Comparison of ENCODE assay signal across 27 cellular contexts in genomic region chr3:63479661-63480035, GRCh38.
"Had no signal": no experiment of that assay in that cellular context is flagged by ENCODE, and none has a peak within 500 bp of the region (broad histone marks: within the 10 kb centered on the region; RNA-seq: fewer than 3 reads in every experiment).

No MANE protein-coding gene starts in this region.

- H3K9me3 ChIP-seq: heart right ventricle, neutrophil, pancreas, psoas muscle, right atrium auricular region, thyroid gland had no signal

- H3K36me3 Mint-ChIP-seq: activated CD8-positive, alpha-beta memory T cell treated with anti-CD3 and anti-CD28 coated beads, Interleukin-2, amount 10 ng/mL, durations not matched to agents 7 days and 5 days; memory B cell; T-cell had no signal

- H3K27me3 Mint-ChIP-seq: activated CD4-positive, alpha-beta T cell treated with anti-CD3 and anti-CD28 coated beads, Interleukin-2, amount 10 ng/mL, durations not matched to agents 7 days and 5 days; activated CD8-positive, alpha-beta memory T cell treated with anti-CD3 and anti-CD28 coated beads, Interleukin-2, amount 10 ng/mL, durations not matched to agents 7 days and 5 days; activated CD8-positive, alpha-beta T cell treated with anti-CD3 and anti-CD28 coated beads for 36 hours; activated naive CD8-positive, alpha-beta T cell treated with anti-CD3 and anti-CD28 coated beads, Interleukin-2, amount 50 U/mL, for 24 hours; central memory CD8-positive, alpha-beta T cell; memory B cell; stimulated activated naive CD8-positive, alpha-beta T cell treated with anti-CD3 and anti-CD28 coated beads, Interleukin-15, Interleukin-2, amounts not matched to agents 100 ng/mL and 50 ng/mL, for 24 hours; T-cell had no signal

- DNase-seq: activated CD4-positive, alpha-beta T cell treated with anti-CD3 and anti-CD28 coated beads, Interleukin-2, amount 10 ng/mL, durations not matched to agents 7 days and 5 days; activated CD4-positive, CD25-positive, alpha-beta regulatory T cell treated with anti-CD3 and anti-CD28 coated beads, Interleukin-2, amount 50 U/mL, for 72 hours; activated CD8-positive, alpha-beta memory T cell treated with anti-CD3 and anti-CD28 coated beads, Interleukin-2, amount 10 ng/mL, durations not matched to agents 7 days and 5 days; activated CD8-positive, alpha-beta T cell treated with anti-CD3 and anti-CD28 coated beads for 36 hours; activated effector memory CD4-positive, alpha-beta T cell treated with anti-CD3 and anti-CD28 coated beads, Interleukin-2, amount 50 U/mL, for 16 hours; activated naive CD4-positive, alpha-beta T cell treated with anti-CD3 and anti-CD28 coated beads, Interleukin-2, amount 50 U/mL, for 16 hours; activated naive CD8-positive, alpha-beta T cell treated with anti-CD3 and anti-CD28 coated beads, Interleukin-2, amount 50 U/mL, for 24 hours; activated T-cell treated with anti-CD3 and anti-CD28 coated beads for 4 hours; aorta; effector memory CD4-positive, alpha-beta T cell; left colon; psoas muscle; stimulated activated CD4-positive, alpha-beta T cell treated with anti-CD3 and anti-CD28 coated beads, Interleukin-1b, Interleukin-23, amount 100 ng/mL, for 48 hours; substantia nigra; T-cell; thyroid gland; WERI-Rb-1 had no signal

- H3K27me3 ChIP-seq: neutrophil, pancreas, right atrium auricular region, thyroid gland had no signal

- H3K36me3 ChIP-seq: heart right ventricle, neutrophil, pancreas, right atrium auricular region, thyroid gland, WERI-Rb-1 had no signal

- H3K4me3 Mint-ChIP-seq: activated CD4-positive, alpha-beta T cell treated with anti-CD3 and anti-CD28 coated beads, Interleukin-2, amount 10 ng/mL, durations not matched to agents 7 days and 5 days; activated CD8-positive, alpha-beta memory T cell treated with anti-CD3 and anti-CD28 coated beads, Interleukin-2, amount 10 ng/mL, durations not matched to agents 7 days and 5 days; activated CD8-positive, alpha-beta T cell treated with anti-CD3 and anti-CD28 coated beads for 36 hours; activated naive CD8-positive, alpha-beta T cell treated with anti-CD3 and anti-CD28 coated beads, Interleukin-2, amount 50 U/mL, for 24 hours; central memory CD8-positive, alpha-beta T cell; memory B cell; nephron; stimulated activated naive CD8-positive, alpha-beta T cell treated with anti-CD3 and anti-CD28 coated beads, Interleukin-15, Interleukin-2, amounts not matched to agents 100 ng/mL and 50 ng/mL, for 24 hours; T-cell; T-helper 2 cell treated with Interferon-gamma antibody and Interleukin-4, amounts not matched to agents 5 μg/mL and 100 μg/mL, for 36 hours had no signal

- ATAC-seq: activated CD8-positive, alpha-beta memory T cell treated with anti-CD3 and anti-CD28 coated beads, Interleukin-2, amount 10 ng/mL, durations not matched to agents 7 days and 5 days; activated CD8-positive, alpha-beta T cell treated with anti-CD3 and anti-CD28 coated beads for 36 hours; activated naive CD8-positive, alpha-beta T cell treated with anti-CD3 and anti-CD28 coated beads, Interleukin-2, amount 50 U/mL, for 24 hours; esophagus mucosa; left colon; psoas muscle; T-cell had no signal

- H3K9me3 Mint-ChIP-seq: activated CD4-positive, alpha-beta T cell treated with anti-CD3 and anti-CD28 coated beads, Interleukin-2, amount 10 ng/mL, durations not matched to agents 7 days and 5 days; activated CD8-positive, alpha-beta T cell treated with anti-CD3 and anti-CD28 coated beads for 36 hours; activated naive CD8-positive, alpha-beta T cell treated with anti-CD3 and anti-CD28 coated beads, Interleukin-2, amount 50 U/mL, for 24 hours; memory B cell; nephron; stimulated activated naive CD8-positive, alpha-beta T cell treated with anti-CD3 and anti-CD28 coated beads, Interleukin-15, Interleukin-2, amounts not matched to agents 100 ng/mL and 50 ng/mL, for 24 hours; T-cell; T-helper 2 cell treated with Interferon-gamma antibody and Interleukin-4, amounts not matched to agents 5 μg/mL and 100 μg/mL, for 36 hours had no signal

- H3K27ac Mint-ChIP-seq: activated CD4-positive, alpha-beta T cell treated with anti-CD3 and anti-CD28 coated beads, Interleukin-2, amount 10 ng/mL, durations not matched to agents 7 days and 5 days; activated CD8-positive, alpha-beta memory T cell treated with anti-CD3 and anti-CD28 coated beads, Interleukin-2, amount 10 ng/mL, durations not matched to agents 7 days and 5 days; activated CD8-positive, alpha-beta T cell treated with anti-CD3 and anti-CD28 coated beads for 36 hours; activated naive CD8-positive, alpha-beta T cell treated with anti-CD3 and anti-CD28 coated beads, Interleukin-2, amount 50 U/mL, for 24 hours; memory B cell; nephron; stimulated activated naive CD8-positive, alpha-beta T cell treated with anti-CD3 and anti-CD28 coated beads, Interleukin-15, Interleukin-2, amounts not matched to agents 100 ng/mL and 50 ng/mL, for 24 hours; T-cell; T-helper 2 cell treated with Interferon-gamma antibody and Interleukin-4, amounts not matched to agents 5 μg/mL and 100 μg/mL, for 36 hours had no signal

- H3K4me1 ChIP-seq: heart right ventricle, pancreas, psoas muscle, right atrium auricular region, thyroid gland had no signal

- H3K4me3 ChIP-seq: heart right ventricle, pancreas, psoas muscle, right atrium auricular region, thyroid gland had no signal

- H3K27ac ChIP-seq: heart right ventricle, neutrophil, pancreas, psoas muscle, right atrium auricular region, thyroid gland, WERI-Rb-1 had no signal

- H3K4me1 Mint-ChIP-seq: activated CD4-positive, alpha-beta T cell treated with anti-CD3 and anti-CD28 coated beads, Interleukin-2, amount 10 ng/mL, durations not matched to agents 7 days and 5 days; activated CD8-positive, alpha-beta memory T cell treated with anti-CD3 and anti-CD28 coated beads, Interleukin-2, amount 10 ng/mL, durations not matched to agents 7 days and 5 days; activated naive CD8-positive, alpha-beta T cell treated with anti-CD3 and anti-CD28 coated beads, Interleukin-2, amount 50 U/mL, for 24 hours; central memory CD8-positive, alpha-beta T cell; memory B cell; nephron; T-cell had no signal
